Comparison of ENCODE assay signal across 8 cellular contexts in the genomic region with DNA sequence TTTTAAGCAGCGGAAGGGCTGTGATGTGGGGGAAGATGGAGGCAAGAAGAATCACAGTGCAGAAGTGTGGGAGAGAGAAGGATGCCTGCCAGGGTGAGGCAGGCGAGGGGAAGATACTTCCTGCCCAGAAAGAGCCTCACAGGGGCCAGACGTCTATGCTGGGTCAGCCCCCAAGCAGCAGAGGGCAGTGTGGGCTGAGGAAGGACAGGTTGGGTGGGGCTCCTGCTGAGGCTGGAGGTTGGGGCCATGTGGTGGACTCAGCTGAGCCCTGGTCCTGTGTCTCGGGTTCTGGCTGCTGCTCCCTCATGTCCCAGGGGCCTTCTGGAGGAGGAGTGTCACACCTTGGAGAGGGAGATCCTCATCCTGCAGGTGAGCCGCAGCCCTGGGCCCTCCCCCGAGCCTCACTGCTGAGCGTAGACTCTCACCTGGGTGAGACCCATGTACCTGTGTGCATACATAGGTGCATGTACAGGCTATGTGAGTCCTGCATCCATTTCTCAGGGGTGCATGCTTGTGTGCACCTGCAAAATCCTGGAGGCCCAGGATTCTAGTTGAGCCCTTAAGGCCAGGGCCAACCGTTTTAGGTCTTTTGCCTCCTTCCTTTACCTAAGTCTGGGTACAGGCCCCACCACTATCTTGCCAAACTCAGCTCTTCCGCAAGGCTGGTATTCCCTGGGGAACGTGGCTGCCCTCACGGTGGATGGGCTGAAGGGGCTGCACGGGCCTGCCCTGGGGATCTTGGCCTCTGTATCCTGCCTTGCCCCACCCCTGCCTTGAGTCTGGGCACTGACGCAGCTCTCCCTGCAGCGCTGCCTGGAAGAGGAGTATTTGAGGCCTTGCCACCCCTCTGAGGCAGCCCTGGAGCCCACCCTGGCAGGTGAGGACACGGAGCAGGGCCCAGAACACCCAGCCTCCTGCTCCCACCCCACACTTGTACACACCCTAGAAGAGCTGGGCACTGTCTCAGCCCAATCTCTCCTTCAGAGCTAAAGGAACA. TPM values are rescaled to one million over a fixed set of nuclear protein-coding genes. Genes with fewer than 3 reads are reported as not detected.
DNase-seq lines count a peak whose midpoint lies in the region; ATAC-seq, FAIRE-seq and TF ChIP-seq lines count a peak whose summit lies in the region.

No MANE protein-coding gene starts in this region.

- peak; percentile 42 for TF ChIP-seq CTCF in hepatocyte (IDR thresholded peaks at IDR 0.05; ENCODE audit: poor library complexity)
- no peak for TF ChIP-seq CTCF in kidney (IDR thresholded peaks at IDR 0.05; ENCODE audit: borderline replicate concordance, extremely low read depth, insufficient read depth)

- peaks cover 5% of the 10 kb centered on the region for H3K79me2 ChIP-seq in hepatocyte

- H3K9me3 ChIP-seq in HAP-1 (no peaks in the 10 kb centered on the region), hepatocyte (ENCODE audit: low read depth) (no peaks in the 10 kb centered on the region), kidney (ENCODE audit: control insufficient read depth in 1 of 2, low read length in 2 of 2) (no peaks in the 10 kb centered on the region)

- H3K4me2 ChIP-seq in hepatocyte: no peak overlapping the region

- 81% methylated on average over 15 of the region's 15 CpGs for WGBS in hepatocyte (ENCODE audit: low lambda C conversion rate, missing lambda C conversion rate)

- H3K27me3 ChIP-seq in HAP-1 (ENCODE audit: low read depth) (no peaks in the 10 kb centered on the region), hepatocyte (no peaks in the 10 kb centered on the region)

- peaks cover 15% of the 10 kb centered on the region; the same call in 1 of the 2 replicates for H3K4me1 ChIP-seq in HAP-1
- peaks cover 13% of the 10 kb centered on the region for H3K4me1 ChIP-seq in hepatocyte (ENCODE audit: insufficient read depth)
- peaks cover 0 to 14% of the 10 kb centered on the region in 2 donors for H3K4me1 ChIP-seq in kidney (ENCODE audit: control insufficient read depth in 1 of 2, insufficient read depth in 1 of 2, low read depth in 1 of 2, low read length in 2 of 2)

- H3K4me3 ChIP-seq in HAP-1: no peak overlapping the region
- H3K4me3 ChIP-seq in hepatocyte: no peak overlapping the region
- H3K4me3 ChIP-seq in kidney (ENCODE audit: low read length in 2 of 2): no peak overlapping the region

- H2AFZ ChIP-seq in hepatocyte: no peak overlapping the region

- DNase-seq in D341Med (ENCODE audit: low spot score) (peak; percentile 64), HAP-1 (ENCODE audit: low spot score in 2 of 2) (peak; percentile 18 to 63), SHP77 (lab: John Stamatoyannopoulos, UW) (peak; percentile 35 to 52), hepatocyte (ENCODE audit: low spot score) (peak; percentile 69), DMS79 treated with DMSO at 0.1 percent for 48 hours (lab: John Stamatoyannopoulos, UW) (no peak), kidney (no peak)
- DNase-seq in activated T-cell treated with anti-CD3 and anti-CD28 coated beads, Interleukin-2, amount 50 U/mL, for 24 hours: no peak

- no peaks in the 10 kb centered on the region for H3K27me3 Mint-ChIP-seq in activated T-cell treated with anti-CD3 and anti-CD28 coated beads, Interleukin-2, amount 50 U/mL, for 24 hours

- no peak for FAIRE-seq in kidney (lab: Jason Lieb, UNC)

- no peak overlapping the region for H3K27ac ChIP-seq in hepatocyte
- no peak overlapping the region for H3K27ac ChIP-seq in kidney (ENCODE audit: low read depth in 2 of 2, low read length in 2 of 2)

- H3K9ac ChIP-seq in kidney (ENCODE audit: low read length in 2 of 2): no peak overlapping the region

- H3K4me3 Mint-ChIP-seq in activated T-cell treated with anti-CD3 and anti-CD28 coated beads, Interleukin-2, amount 50 U/mL, for 24 hours: no peak overlapping the region

- H4K20me1 ChIP-seq in hepatocyte (ENCODE audit: insufficient read depth, poor library complexity, severe bottlenecking): no peaks in the 10 kb centered on the region

- no peak for ATAC-seq in HG02610 (IDR thresholded peaks at IDR 0.05; ENCODE audit: unreplicated experiment)

- H3K4me1 Mint-ChIP-seq in activated T-cell treated with anti-CD3 and anti-CD28 coated beads, Interleukin-2, amount 50 U/mL, for 24 hours (ENCODE audit: low read depth): peaks cover 20% of the 10 kb centered on the region

- in situ Hi-C loops in HAP-1 (cut with MboI; ENCODE audit: low sequenced_read_pairs): no loop called here

- no peaks in the 10 kb centered on the region for H3K9me3 Mint-ChIP-seq in activated T-cell treated with anti-CD3 and anti-CD28 coated beads, Interleukin-2, amount 50 U/mL, for 24 hours

- no peaks in the 10 kb centered on the region for H3K9me2 ChIP-seq in hepatocyte (replicated peaks; ENCODE audit: insufficient read depth)

- H3K36me3 ChIP-seq in HAP-1 (replicated peaks): 0 out of 2 replicates have a peak, but pooled peaks cover 2% of the 10 kb centered on the region
- no peaks in the 10 kb centered on the region for H3K36me3 ChIP-seq in hepatocyte (replicated peaks; ENCODE audit: insufficient read depth, low read depth)
- no peaks in the 10 kb centered on the region for H3K36me3 ChIP-seq in kidney (ENCODE audit: control insufficient read depth in 1 of 2, insufficient read depth in 2 of 2, low read length in 2 of 2)

- intact Hi-C loops in kidney (cut with DNase I): no loop called here

- peaks cover 6% of the 10 kb centered on the region for H3K36me3 Mint-ChIP-seq in activated T-cell treated with anti-CD3 and anti-CD28 coated beads, Interleukin-2, amount 50 U/mL, for 24 hours (ENCODE audit: low read depth)

- H3K27ac Mint-ChIP-seq in activated T-cell treated with anti-CD3 and anti-CD28 coated beads, Interleukin-2, amount 50 U/mL, for 24 hours: no peak overlapping the region

RNA-seq across cellular contexts. Expression of a gene that starts 3.7 kb away (rescaled TPM):
- total RNA-seq in hepatocyte (11.0 and 13.2 TPM in 2 replicates), kidney (24.3 TPM)
- polyA plus RNA-seq in hepatocyte (23.7 and 27.7 TPM in 2 replicates), kidney (ENCODE audit: insufficient read depth, low read depth, low replicate concordance) (35.6 TPM)

RNA-seq across cellular contexts. Expression of a gene that starts 16.1 kb away (rescaled TPM):
- 45.7 and 48.2 TPM in 2 replicates for total RNA-seq in hepatocyte
- 68.8 and 73.8 TPM in 2 replicates for polyA plus RNA-seq in hepatocyte
- total RNA-seq in kidney: 25.1 TPM
- polyA plus RNA-seq in kidney (ENCODE audit: insufficient read depth, low read depth, low replicate concordance): 32.5 TPM

RNA-seq across cellular contexts. Expression of a gene that starts 20.3 kb away (rescaled TPM):
- total RNA-seq in hepatocyte: 195 and 216 TPM in 2 replicates
- 338 and 366 TPM in 2 replicates for polyA plus RNA-seq in hepatocyte
- total RNA-seq in kidney: 156 TPM
- 636 TPM for polyA plus RNA-seq in kidney (ENCODE audit: insufficient read depth, low read depth, low replicate concordance)

RNA-seq across cellular contexts. Expression of a gene that starts 25.3 kb away (rescaled TPM):
- total RNA-seq in hepatocyte: 18.6 and 31.5 TPM in 2 replicates
- 20.2 and 21.5 TPM in 2 replicates for polyA plus RNA-seq in hepatocyte
- 24.0 TPM for total RNA-seq in kidney
- polyA plus RNA-seq in kidney (ENCODE audit: insufficient read depth, low read depth, low replicate concordance): 15.9 TPM

RNA-seq across cellular contexts. Expression of a gene that starts 36.2 kb away (rescaled TPM):
- 13.5 and 14.6 TPM in 2 replicates for total RNA-seq in hepatocyte
- polyA plus RNA-seq in hepatocyte: 24.9 and 25.3 TPM in 2 replicates
- total RNA-seq in kidney: 12.6 TPM
- 2.0 TPM for polyA plus RNA-seq in kidney (ENCODE audit: insufficient read depth, low read depth, low replicate concordance)

Comparison
In these comparisons a context has a peak if more than half of its experiments do, and no peak if none do; other contexts are left out.
1. DNase-seq: peak in D341Med (single experiment), HAP-1 (2 of 2), SHP77 (2 of 2) and hepatocyte (single experiment); none in DMS79 treated with DMSO at 0.1 percent for 48 hours (single experiment), kidney (single experiment) and activated T-cell treated with anti-CD3 and anti-CD28 coated beads, Interleukin-2, amount 50 U/mL, for 24 hours (single experiment).